ENCODE assay signal across 19 cellular contexts in the genomic region with DNA sequence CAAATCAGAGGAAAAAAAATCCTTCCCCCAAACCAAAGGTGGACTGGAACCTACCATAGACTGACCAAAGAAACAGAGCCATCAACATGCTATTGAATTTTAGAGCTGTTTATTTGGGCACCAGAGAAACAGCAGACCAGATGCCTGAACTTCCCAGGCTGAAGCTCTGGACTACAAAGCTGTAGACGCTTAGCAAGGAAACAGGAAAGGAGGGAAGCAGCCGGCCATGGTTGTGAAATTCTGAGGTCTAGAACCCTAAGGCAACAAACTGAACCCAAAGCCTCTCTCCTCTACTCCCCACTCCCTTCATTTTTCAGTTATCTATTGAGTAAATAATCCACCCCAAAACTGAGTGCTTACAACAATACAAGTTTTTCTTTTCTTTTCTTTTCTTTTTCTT. TPM values are rescaled to one million over a fixed set of nuclear protein-coding genes. Genes with fewer than 3 reads are reported as not detected.
DNase-seq lines count a peak whose midpoint lies in the region; ATAC-seq and TF ChIP-seq lines count a peak whose summit lies in the region.
"Had no signal": no experiment of that assay in that cellular context is flagged by ENCODE, and none has a peak within 500 bp of the region (broad histone marks: within the 10 kb centered on the region; RNA-seq: fewer than 3 reads in every experiment).

No MANE protein-coding gene starts in this region.

- H3K4me3 ChIP-seq in BLaER1 (no peak overlapping the region), mesodermal cell (ENCODE audit: extremely low read depth, insufficient read depth, low read length, poor library complexity, severe bottlenecking) (no peak overlapping the region)
- H3K4me3 ChIP-seq: pancreas, skin epidermis had no signal

- no peaks in the 10 kb centered on the region for H3K27me3 ChIP-seq in BLaER1
- H3K27me3 ChIP-seq: BE2C, pancreas had no signal

- H3K4me1 ChIP-seq in BLaER1 (peaks cover 68% of the 10 kb centered on the region), mesodermal cell (ENCODE audit: control insufficient read depth, insufficient read depth, low read length, poor library complexity, severe bottlenecking) (peaks cover 24% of the 10 kb centered on the region)
- H3K4me1 ChIP-seq: BE2C, pancreas had no signal

- ATAC-seq in naive thymus-derived CD8-positive, alpha-beta T cell, result no peak
- ATAC-seq in GM18873 (IDR thresholded peaks at IDR 0.05; ENCODE audit: low FRiP score, unreplicated experiment), result no peak
- ATAC-seq in HG03521 (IDR thresholded peaks at IDR 0.05; ENCODE audit: unreplicated experiment), result no peak
- ATAC-seq: activated CD4-positive, CD25-positive, alpha-beta regulatory T cell treated with anti-CD3 and anti-CD28 coated beads, Interleukin-2, amount 50 U/mL, for 24 hours; activated naive CD4-positive, alpha-beta T cell treated with anti-CD3 and anti-CD28 coated beads, Interleukin-2, amount 50 U/mL, for 72 hours; stimulated activated memory B cell treated with anti-CD40 and anti-IgM and Interleukin-4, amounts not matched to agents 10 μg/mL and 1 μg/mL and 100 μg/mL, for 72 hours; T-cell had no signal

- WGBS in mesodermal cell (ENCODE audit: insufficient coverage in 2 of 2), 2 experiments, result 70 to 100% methylated on average over 1 of the region's 2 CpGs

- H3K9me3 Mint-ChIP-seq in chondrocyte (ENCODE audit: low read depth), result no peaks in the 10 kb centered on the region
- H3K9me3 Mint-ChIP-seq in naive thymus-derived CD8-positive, alpha-beta T cell, result no peaks in the 10 kb centered on the region
- H3K9me3 Mint-ChIP-seq: activated naive CD4-positive, alpha-beta T cell treated with anti-CD3 and anti-CD28 coated beads, Interleukin-2, amount 50 U/mL, for 72 hours; stimulated activated memory B cell treated with anti-CD40 and anti-IgM and Interleukin-4, amounts not matched to agents 10 μg/mL and 1 μg/mL and 100 μg/mL, for 72 hours; T-cell; type B pancreatic cell had no signal

- no peak for TF ChIP-seq CTCF in chondrocyte (IDR thresholded peaks at IDR 0.05)

- POLR2A ChIA-PET in naive thymus-derived CD8-positive, alpha-beta T cell (lab: Charles Lee), result no interaction called here

- no peaks in the 10 kb centered on the region for H3K36me3 ChIP-seq in BLaER1
- no peaks in the 10 kb centered on the region for H3K36me3 ChIP-seq in mesodermal cell (ENCODE audit: control insufficient read depth, insufficient read depth, low read length)
- H3K36me3 ChIP-seq: BE2C, pancreas had no signal

- no peak overlapping the region; the same call in 1 of the 2 replicates for H3K27ac ChIP-seq in BLaER1
- H3K27ac ChIP-seq in mesodermal cell (ENCODE audit: low read depth, low read length, severe bottlenecking), result peak overlapping the region; percentile 11
- H3K27ac ChIP-seq: pancreas had no signal

- no peak overlapping the region for H3K9ac ChIP-seq in BLaER1

- H3K4me3 Mint-ChIP-seq in chondrocyte (ENCODE audit: unreplicated experiment), result no peak overlapping the region
- no peak overlapping the region for H3K4me3 Mint-ChIP-seq in naive thymus-derived CD8-positive, alpha-beta T cell
- H3K4me3 Mint-ChIP-seq: stimulated activated memory B cell treated with anti-CD40 and anti-IgM and Interleukin-4, amounts not matched to agents 10 μg/mL and 1 μg/mL and 100 μg/mL, for 72 hours; T-cell; type B pancreatic cell had no signal

- H3K4me1 Mint-ChIP-seq in chondrocyte (ENCODE audit: low read depth), result peaks cover 38% of the 10 kb centered on the region
- peaks cover 0 to 3% (median 0%) of the 10 kb centered on the region in 4 donors for H3K4me1 Mint-ChIP-seq in naive thymus-derived CD8-positive, alpha-beta T cell
- H3K4me1 Mint-ChIP-seq: T-cell had no signal

- H3K36me3 Mint-ChIP-seq in chondrocyte (ENCODE audit: low read depth), result no peaks in the 10 kb centered on the region
- no peaks in the 10 kb centered on the region for H3K36me3 Mint-ChIP-seq in naive thymus-derived CD8-positive, alpha-beta T cell
- H3K36me3 Mint-ChIP-seq: activated naive CD4-positive, alpha-beta T cell treated with anti-CD3 and anti-CD28 coated beads, Interleukin-2, amount 50 U/mL, for 72 hours; stimulated activated memory B cell treated with anti-CD40 and anti-IgM and Interleukin-4, amounts not matched to agents 10 μg/mL and 1 μg/mL and 100 μg/mL, for 72 hours; T-cell; type B pancreatic cell had no signal

- no peaks in the 10 kb centered on the region for H4K20me1 ChIP-seq in BLaER1

- H3K27me3 Mint-ChIP-seq in chondrocyte (ENCODE audit: low read depth), result no peaks in the 10 kb centered on the region
- peaks cover 0 to 41% (median 14%) of the 10 kb centered on the region in 5 donors for H3K27me3 Mint-ChIP-seq in naive thymus-derived CD8-positive, alpha-beta T cell
- H3K27me3 Mint-ChIP-seq: type B pancreatic cell had no signal

- peak overlapping the region; percentile 65 for H3K27ac Mint-ChIP-seq in chondrocyte (ENCODE audit: unreplicated experiment)
- H3K27ac Mint-ChIP-seq in naive thymus-derived CD8-positive, alpha-beta T cell, result peak overlapping the region in 1 of 10 donors; percentile 40
- H3K27ac Mint-ChIP-seq: activated naive CD4-positive, alpha-beta T cell treated with anti-CD3 and anti-CD28 coated beads, Interleukin-2, amount 50 U/mL, for 72 hours; stimulated activated memory B cell treated with anti-CD40 and anti-IgM and Interleukin-4, amounts not matched to agents 10 μg/mL and 1 μg/mL and 100 μg/mL, for 72 hours; T-cell had no signal

- DNase-seq in Kasumi-1 (lab: John Stamatoyannopoulos, UW) (peak; percentile 70 to 74), chondrocyte (ENCODE audit: low spot score) (no peak), COLO829 (ENCODE audit: low spot score) (no peak)
- DNase-seq in naive thymus-derived CD8-positive, alpha-beta T cell, result no peak
- DNase-seq: BE2C, KG1, midbrain, NCI-H1694 treated with DMSO at 0.1 percent for 48 hours, pancreas, T-cell had no signal

- H3K9me3 ChIP-seq in BLaER1 (peaks cover 7% of the 10 kb centered on the region), mesodermal cell (ENCODE audit: control insufficient read depth, low read length) (peaks cover 4% of the 10 kb centered on the region)
- H3K9me3 ChIP-seq: BE2C, pancreas had no signal

- H3K4me2 ChIP-seq in BLaER1, result peak overlapping the region; percentile 47

RNA-seq across cellular contexts. Expression of gene MEIOC, which starts 45.4 kb away (rescaled TPM):
- total RNA-seq in chondrocyte, result 0.31 to 0.32 TPM (median 0.31 TPM) in 3 replicates
- polyA plus RNA-seq in mesodermal cell (2013, experiment 1 of 2), result 1.0 TPM
- polyA plus RNA-seq in mesodermal cell (2013, experiment 2 of 2), result 0.91 TPM
- total RNA-seq in naive thymus-derived CD8-positive, alpha-beta T cell, result not detected
- under 1 TPM; 0.17 to 0.34 (median 0.25) TPM for polyA plus RNA-seq in naive thymus-derived CD8-positive, alpha-beta T cell
- total RNA-seq: pancreas had no signal
- polyA plus RNA-seq: pancreas had no signal

RNA-seq across cellular contexts. Expression of gene FZD2, which starts 53.6 kb away (rescaled TPM):
- 103 to 127 TPM (median 108 TPM) in 3 replicates for total RNA-seq in chondrocyte
- polyA plus RNA-seq in mesodermal cell (2013, experiment 1 of 2), result 38.7 TPM
- 35.7 TPM for polyA plus RNA-seq in mesodermal cell (2013, experiment 2 of 2)
- under 1 TPM; 0.16 to 0.34 TPM for total RNA-seq in naive thymus-derived CD8-positive, alpha-beta T cell
- polyA plus RNA-seq in naive thymus-derived CD8-positive, alpha-beta T cell, result under 1 TPM in 1 of 3 donors, not detected in 2; 0.24 TPM

Comparison
In these comparisons a context has a peak if more than half of its experiments do, and no peak if none do; other contexts are left out.
1. DNase-seq: peak in Kasumi-1 (2 of 2); none in chondrocyte (single experiment), naive thymus-derived CD8-positive, alpha-beta T cell (0 of 10) and COLO829 (single experiment).
2. RNA of gene FZD2, which starts 53.6 kb away (total RNA-seq): 103 to 127 TPM in chondrocyte; 0.16 to 0.34 TPM in naive thymus-derived CD8-positive, alpha-beta T cell; every median in the first group is over 10 times any median in the second.